1 cellular context compared by ENCODE assay signal in the genomic region with DNA sequence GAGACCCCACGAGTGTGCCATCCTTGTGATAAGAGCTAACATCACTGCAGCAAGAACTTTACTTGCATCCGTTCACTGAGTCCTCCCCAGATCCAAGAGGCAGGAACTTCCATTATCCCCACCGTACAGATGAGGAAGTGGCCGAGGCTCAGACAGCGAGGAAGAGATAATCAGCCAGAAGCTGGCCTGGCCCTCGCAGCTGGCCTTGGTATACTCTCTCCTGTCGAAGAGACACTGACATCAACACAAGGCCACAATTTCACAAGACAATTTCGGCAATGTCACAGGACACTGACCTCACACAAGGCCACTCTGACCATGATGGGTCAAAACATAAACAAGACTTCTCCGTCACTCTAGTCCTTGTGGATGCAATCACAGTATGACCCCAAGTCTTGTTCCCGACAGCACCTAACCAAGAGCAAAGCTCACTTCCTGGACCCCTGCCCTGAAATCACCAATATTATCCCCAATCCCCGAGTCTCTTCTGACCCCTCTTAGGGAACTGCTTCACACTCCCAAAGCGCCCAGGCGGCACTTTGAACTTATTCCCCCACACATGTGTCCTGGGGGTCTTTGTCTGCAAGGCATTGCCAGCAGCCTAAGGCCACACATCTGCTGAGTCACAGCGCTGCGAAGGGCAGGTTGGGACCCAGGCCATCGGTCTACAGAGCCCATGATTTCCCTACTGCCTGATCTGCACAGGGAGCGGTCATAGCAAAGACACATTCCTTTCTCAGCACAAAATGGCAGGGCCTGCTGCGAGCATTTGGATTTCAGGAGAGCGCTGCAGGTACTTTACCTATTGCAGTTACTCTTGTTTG.
TF ChIP-seq lines count a peak whose summit lies in the region.

No MANE protein-coding gene starts in this region.

TF ChIP-seq in WTC11, 78 proteins besides CTCF, POLR2A, EP300 and RAD21 (continued from another document):
- TF ChIP-seq, protein P1, sequence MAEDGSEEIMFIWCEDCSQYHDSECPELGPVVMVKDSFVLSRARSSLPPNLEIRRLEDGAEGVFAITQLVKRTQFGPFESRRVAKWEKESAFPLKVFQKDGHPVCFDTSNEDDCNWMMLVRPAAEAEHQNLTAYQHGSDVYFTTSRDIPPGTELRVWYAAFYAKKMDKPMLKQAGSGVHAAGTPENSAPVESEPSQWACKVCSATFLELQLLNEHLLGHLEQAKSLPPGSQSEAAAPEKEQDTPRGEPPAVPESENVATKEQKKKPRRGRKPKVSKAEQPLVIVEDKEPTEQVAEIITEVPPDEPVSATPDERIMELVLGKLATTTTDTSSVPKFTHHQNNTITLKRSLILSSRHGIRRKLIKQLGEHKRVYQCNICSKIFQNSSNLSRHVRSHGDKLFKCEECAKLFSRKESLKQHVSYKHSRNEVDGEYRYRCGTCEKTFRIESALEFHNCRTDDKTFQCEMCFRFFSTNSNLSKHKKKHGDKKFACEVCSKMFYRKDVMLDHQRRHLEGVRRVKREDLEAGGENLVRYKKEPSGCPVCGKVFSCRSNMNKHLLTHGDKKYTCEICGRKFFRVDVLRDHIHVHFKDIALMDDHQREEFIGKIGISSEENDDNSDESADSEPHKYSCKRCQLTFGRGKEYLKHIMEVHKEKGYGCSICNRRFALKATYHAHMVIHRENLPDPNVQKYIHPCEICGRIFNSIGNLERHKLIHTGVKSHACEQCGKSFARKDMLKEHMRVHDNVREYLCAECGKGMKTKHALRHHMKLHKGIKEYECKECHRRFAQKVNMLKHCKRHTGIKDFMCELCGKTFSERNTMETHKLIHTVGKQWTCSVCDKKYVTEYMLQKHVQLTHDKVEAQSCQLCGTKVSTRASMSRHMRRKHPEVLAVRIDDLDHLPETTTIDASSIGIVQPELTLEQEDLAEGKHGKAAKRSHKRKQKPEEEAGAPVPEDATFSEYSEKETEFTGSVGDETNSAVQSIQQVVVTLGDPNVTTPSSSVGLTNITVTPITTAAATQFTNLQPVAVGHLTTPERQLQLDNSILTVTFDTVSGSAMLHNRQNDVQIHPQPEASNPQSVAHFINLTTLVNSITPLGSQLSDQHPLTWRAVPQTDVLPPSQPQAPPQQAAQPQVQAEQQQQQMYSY (CRISPR knock-in tag; IDR thresholded peaks at IDR 0.05) = peak; percentile 74
- TF ChIP-seq, protein P2, sequence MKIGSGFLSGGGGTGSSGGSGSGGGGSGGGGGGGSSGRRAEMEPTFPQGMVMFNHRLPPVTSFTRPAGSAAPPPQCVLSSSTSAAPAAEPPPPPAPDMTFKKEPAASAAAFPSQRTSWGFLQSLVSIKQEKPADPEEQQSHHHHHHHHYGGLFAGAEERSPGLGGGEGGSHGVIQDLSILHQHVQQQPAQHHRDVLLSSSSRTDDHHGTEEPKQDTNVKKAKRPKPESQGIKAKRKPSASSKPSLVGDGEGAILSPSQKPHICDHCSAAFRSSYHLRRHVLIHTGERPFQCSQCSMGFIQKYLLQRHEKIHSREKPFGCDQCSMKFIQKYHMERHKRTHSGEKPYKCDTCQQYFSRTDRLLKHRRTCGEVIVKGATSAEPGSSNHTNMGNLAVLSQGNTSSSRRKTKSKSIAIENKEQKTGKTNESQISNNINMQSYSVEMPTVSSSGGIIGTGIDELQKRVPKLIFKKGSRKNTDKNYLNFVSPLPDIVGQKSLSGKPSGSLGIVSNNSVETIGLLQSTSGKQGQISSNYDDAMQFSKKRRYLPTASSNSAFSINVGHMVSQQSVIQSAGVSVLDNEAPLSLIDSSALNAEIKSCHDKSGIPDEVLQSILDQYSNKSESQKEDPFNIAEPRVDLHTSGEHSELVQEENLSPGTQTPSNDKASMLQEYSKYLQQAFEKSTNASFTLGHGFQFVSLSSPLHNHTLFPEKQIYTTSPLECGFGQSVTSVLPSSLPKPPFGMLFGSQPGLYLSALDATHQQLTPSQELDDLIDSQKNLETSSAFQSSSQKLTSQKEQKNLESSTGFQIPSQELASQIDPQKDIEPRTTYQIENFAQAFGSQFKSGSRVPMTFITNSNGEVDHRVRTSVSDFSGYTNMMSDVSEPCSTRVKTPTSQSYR (CRISPR knock-in tag; IDR thresholded peaks at IDR 0.05) = no peak
- TF ChIP-seq, protein P3, sequence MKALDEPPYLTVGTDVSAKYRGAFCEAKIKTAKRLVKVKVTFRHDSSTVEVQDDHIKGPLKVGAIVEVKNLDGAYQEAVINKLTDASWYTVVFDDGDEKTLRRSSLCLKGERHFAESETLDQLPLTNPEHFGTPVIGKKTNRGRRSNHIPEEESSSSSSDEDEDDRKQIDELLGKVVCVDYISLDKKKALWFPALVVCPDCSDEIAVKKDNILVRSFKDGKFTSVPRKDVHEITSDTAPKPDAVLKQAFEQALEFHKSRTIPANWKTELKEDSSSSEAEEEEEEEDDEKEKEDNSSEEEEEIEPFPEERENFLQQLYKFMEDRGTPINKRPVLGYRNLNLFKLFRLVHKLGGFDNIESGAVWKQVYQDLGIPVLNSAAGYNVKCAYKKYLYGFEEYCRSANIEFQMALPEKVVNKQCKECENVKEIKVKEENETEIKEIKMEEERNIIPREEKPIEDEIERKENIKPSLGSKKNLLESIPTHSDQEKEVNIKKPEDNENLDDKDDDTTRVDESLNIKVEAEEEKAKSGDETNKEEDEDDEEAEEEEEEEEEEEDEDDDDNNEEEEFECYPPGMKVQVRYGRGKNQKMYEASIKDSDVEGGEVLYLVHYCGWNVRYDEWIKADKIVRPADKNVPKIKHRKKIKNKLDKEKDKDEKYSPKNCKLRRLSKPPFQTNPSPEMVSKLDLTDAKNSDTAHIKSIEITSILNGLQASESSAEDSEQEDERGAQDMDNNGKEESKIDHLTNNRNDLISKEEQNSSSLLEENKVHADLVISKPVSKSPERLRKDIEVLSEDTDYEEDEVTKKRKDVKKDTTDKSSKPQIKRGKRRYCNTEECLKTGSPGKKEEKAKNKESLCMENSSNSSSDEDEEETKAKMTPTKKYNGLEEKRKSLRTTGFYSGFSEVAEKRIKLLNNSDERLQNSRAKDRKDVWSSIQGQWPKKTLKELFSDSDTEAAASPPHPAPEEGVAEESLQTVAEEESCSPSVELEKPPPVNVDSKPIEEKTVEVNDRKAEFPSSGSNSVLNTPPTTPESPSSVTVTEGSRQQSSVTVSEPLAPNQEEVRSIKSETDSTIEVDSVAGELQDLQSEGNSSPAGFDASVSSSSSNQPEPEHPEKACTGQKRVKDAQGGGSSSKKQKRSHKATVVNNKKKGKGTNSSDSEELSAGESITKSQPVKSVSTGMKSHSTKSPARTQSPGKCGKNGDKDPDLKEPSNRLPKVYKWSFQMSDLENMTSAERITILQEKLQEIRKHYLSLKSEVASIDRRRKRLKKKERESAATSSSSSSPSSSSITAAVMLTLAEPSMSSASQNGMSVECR (CRISPR knock-in tag; IDR thresholded peaks at IDR 0.05; ENCODE audit: borderline replicate concordance) = no peak
